ENCODE assay signal across 1 cellular context in the genomic region with DNA sequence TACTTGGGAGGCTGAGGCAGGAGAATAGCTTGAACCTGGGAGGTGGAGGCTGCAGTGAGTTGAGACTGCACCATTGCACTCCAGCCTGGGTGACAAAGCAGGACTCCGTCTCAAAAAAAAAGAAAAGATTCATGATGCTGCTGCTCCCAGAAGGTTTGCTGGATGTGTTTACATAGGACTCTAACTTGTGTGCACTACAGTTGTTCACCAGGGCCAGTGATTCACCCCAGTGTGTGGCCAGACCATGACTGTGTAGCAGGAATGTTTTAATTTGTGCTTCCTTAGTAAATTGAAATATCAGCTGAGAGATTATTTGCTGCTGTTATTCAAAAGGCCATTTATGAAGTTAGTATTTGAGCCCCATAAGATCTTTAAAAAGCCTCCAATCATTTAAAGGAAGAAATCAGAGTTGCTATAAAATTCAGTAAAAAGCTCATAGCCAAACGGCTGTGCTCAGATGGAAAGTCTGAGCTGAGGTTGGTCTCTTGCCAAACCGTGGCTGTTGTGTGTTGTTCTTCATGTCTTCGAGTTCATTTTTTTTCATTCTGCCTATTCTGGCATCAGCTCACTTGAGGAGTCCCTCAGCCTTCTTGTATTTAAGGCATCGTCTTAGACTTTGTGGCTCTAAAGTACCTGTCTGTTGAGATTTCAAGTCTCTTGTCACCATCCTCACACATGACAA.
TF ChIP-seq lines count a peak whose summit lies in the region.

No MANE protein-coding gene starts in this region.

TF ChIP-seq in A549, 52 proteins besides CTCF, POLR2A, EP300 and RAD21 (continued from another document):
- TF ChIP-seq REST (IDR thresholded peaks at IDR 0.05) (no peak), EHMT2 (IDR thresholded peaks at IDR 0.05; ENCODE audit: low read depth) (no peak), KDM1A (IDR thresholded peaks at IDR 0.05; ENCODE audit: low read depth) (no peak), CEBPB (IDR thresholded peaks at IDR 0.05) (no peak), RCOR1 (IDR thresholded peaks at IDR 0.05; ENCODE audit: low read depth, low read length) (no peak), SMC3 (IDR thresholded peaks at IDR 0.05) (no peak), CBX8 (IDR thresholded peaks at IDR 0.05) (no peak), PHF8 (IDR thresholded peaks at IDR 0.05; ENCODE audit: borderline replicate concordance, low read depth) (no peak), PBX3 (IDR thresholded peaks at IDR 0.05) (no peak), MAX (IDR thresholded peaks at IDR 0.05) (peak; percentile 32), NPAS2 (CRISPR knock-in tag; IDR thresholded peaks at IDR 0.05; ENCODE audit: borderline replicate concordance) (no peak), ESRRA (IDR thresholded peaks at IDR 0.05; ENCODE audit: borderline replicate concordance, low read length) (no peak), HES2 (IDR thresholded peaks at IDR 0.05) (no peak), EHF (CRISPR knock-in tag; IDR thresholded peaks at IDR 0.05) (no peak; the same call in 1 of the 2 replicates), SREBF2 (IDR thresholded peaks at IDR 0.05) (no peak), RNF2 (IDR thresholded peaks at IDR 0.05; ENCODE audit: borderline replicate concordance, low read depth) (no peak), HOXA7 (CRISPR knock-in tag; IDR thresholded peaks at IDR 0.05) (0 out of 2 replicates have a peak, but pooled peaks have one; percentile 6), HDAC2 (IDR thresholded peaks at IDR 0.05) (no peak), ZNF302 (CRISPR knock-in tag; IDR thresholded peaks at IDR 0.05) (no peak), NR3C1 (IDR thresholded peaks at IDR 0.05) (no peak), MYC (IDR thresholded peaks at IDR 0.05; ENCODE audit: borderline replicate concordance, low read length) (no peak), BHLHE40 (IDR thresholded peaks at IDR 0.05; ENCODE audit: low read depth, low read length) (no peak), CHD4 (IDR thresholded peaks at IDR 0.05; ENCODE audit: borderline replicate concordance) (no peak), FOSB (CRISPR knock-in tag; IDR thresholded peaks at IDR 0.05) (0 out of 2 replicates have a peak, but pooled peaks have one; percentile 33), JUN (IDR thresholded peaks at IDR 0.05) (peak in 1 of 2 experiments; percentile 51; a peak in 2 of 5 replicates), HOXB5 (CRISPR knock-in tag; IDR thresholded peaks at IDR 0.05) (no peak), HMGXB4 (CRISPR knock-in tag; IDR thresholded peaks at IDR 0.05; ENCODE audit: borderline replicate concordance) (no peak), RARB (CRISPR knock-in tag; IDR thresholded peaks at IDR 0.05) (0 out of 2 replicates have a peak, but pooled peaks have one; percentile 32), NFE2L2 (conservative IDR thresholded peaks at IDR 0.05; ENCODE audit: low read length) (no peak), BCL3 (IDR thresholded peaks at IDR 0.05) (no peak), FOXS1 (CRISPR knock-in tag; IDR thresholded peaks at IDR 0.05) (0 out of 2 replicates have a peak, but pooled peaks have one; percentile 11), HOXB13 (CRISPR knock-in tag; IDR thresholded peaks at IDR 0.05; ENCODE audit: low read depth) (no peak), MAFK (IDR thresholded peaks at IDR 0.05; ENCODE audit: partially characterized antibody) (peak; percentile 37), CHD2 (IDR thresholded peaks at IDR 0.05; ENCODE audit: low read length, partially characterized antibody) (no peak), MAZ (IDR thresholded peaks at IDR 0.05; ENCODE audit: borderline replicate concordance, low read depth, low read length) (no peak), HEYL (CRISPR knock-in tag; IDR thresholded peaks at IDR 0.05) (no peak)
- TF ChIP-seq, protein P1, sequence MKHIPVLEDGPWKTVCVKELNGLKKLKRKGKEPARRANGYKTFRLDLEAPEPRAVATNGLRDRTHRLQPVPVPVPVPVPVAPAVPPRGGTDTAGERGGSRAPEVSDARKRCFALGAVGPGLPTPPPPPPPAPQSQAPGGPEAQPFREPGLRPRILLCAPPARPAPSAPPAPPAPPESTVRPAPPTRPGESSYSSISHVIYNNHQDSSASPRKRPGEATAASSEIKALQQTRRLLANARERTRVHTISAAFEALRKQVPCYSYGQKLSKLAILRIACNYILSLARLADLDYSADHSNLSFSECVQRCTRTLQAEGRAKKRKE (CRISPR knock-in tag; IDR thresholded peaks at IDR 0.05; ENCODE audit: low read depth), result 0 out of 2 replicates have a peak, but pooled peaks have one; percentile 4
- TF ChIP-seq, protein P2, sequence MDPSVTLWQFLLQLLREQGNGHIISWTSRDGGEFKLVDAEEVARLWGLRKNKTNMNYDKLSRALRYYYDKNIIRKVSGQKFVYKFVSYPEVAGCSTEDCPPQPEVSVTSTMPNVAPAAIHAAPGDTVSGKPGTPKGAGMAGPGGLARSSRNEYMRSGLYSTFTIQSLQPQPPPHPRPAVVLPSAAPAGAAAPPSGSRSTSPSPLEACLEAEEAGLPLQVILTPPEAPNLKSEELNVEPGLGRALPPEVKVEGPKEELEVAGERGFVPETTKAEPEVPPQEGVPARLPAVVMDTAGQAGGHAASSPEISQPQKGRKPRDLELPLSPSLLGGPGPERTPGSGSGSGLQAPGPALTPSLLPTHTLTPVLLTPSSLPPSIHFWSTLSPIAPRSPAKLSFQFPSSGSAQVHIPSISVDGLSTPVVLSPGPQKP (IDR thresholded peaks at IDR 0.05; ENCODE audit: low read depth, low read length), result no peak
